Comparison of ENCODE assay signal across 14 cellular contexts in the genomic region with DNA sequence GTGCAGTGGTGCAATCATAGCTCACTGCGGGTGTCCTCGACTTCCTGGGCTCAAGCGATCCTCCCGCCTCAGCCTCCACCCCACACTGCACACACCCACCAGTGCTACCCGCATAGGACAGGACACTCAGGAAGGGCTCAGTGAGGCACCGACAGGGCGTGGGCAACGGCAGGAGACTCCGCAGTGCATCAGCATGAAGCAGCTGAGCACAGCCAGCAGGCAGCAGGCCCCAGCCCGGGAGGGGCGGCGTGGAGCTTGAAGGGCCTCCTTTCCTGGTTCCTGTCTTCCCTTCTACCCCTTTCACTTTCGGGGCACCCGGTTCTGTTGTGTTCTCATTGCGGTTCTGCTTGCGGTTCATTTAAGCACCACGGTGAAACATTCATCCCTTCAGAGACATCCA.
"Had no signal": no experiment of that assay in that cellular context is flagged by ENCODE, and none has a peak within 500 bp of the region (broad histone marks: within the 10 kb centered on the region; RNA-seq: fewer than 3 reads in every experiment).

No MANE protein-coding gene starts in this region.

- ATAC-seq: activated naive CD4-positive, alpha-beta T cell treated with anti-CD3 and anti-CD28 coated beads, Interleukin-2, amount 50 U/mL, for 72 hours had no signal

- H3K27ac ChIP-seq: PC-9, SK-N-MC had no signal

- H3K9me3 Mint-ChIP-seq: activated CD4-positive, alpha-beta memory T cell treated with anti-CD3 and anti-CD28 coated beads, Interleukin-2, amount 10 ng/mL, durations not matched to agents 7 days and 5 days; activated T-cell treated with anti-CD3 and anti-CD28 coated beads, Interleukin-2, amount 50 U/mL, for 24 hours; central memory CD8-positive, alpha-beta T cell had no signal

- H3K4me2 ChIP-seq: PC-9 had no signal

- H3K27me3 Mint-ChIP-seq: activated CD4-positive, alpha-beta memory T cell treated with anti-CD3 and anti-CD28 coated beads, Interleukin-2, amount 10 ng/mL, durations not matched to agents 7 days and 5 days; activated CD4-positive, alpha-beta T cell treated with anti-CD3 and anti-CD28 coated beads, Interleukin-2, amount 10 ng/mL, durations not matched to agents 7 days and 5 days; activated T-cell treated with anti-CD3 and anti-CD28 coated beads, Interleukin-2, amount 50 U/mL, for 24 hours; brain; T-cell had no signal

- H3K4me3 ChIP-seq: K562, PC-9, SK-N-MC had no signal

- H2AFZ ChIP-seq: PC-9 had no signal

- DNase-seq: activated CD4-positive, alpha-beta memory T cell treated with anti-CD3 and anti-CD28 coated beads, Interleukin-2, amount 10 ng/mL, durations not matched to agents 7 days and 5 days; NCI-H1105 treated with DMSO at 0.1 percent for 48 hours; NCI-H1436 treated with DMSO at 0.1 percent for 48 hours; NCI-H187; T1000 had no signal

- H3K4me3 Mint-ChIP-seq: activated CD4-positive, alpha-beta memory T cell treated with anti-CD3 and anti-CD28 coated beads, Interleukin-2, amount 10 ng/mL, durations not matched to agents 7 days and 5 days; activated CD4-positive, alpha-beta T cell treated with anti-CD3 and anti-CD28 coated beads, Interleukin-2, amount 10 ng/mL, durations not matched to agents 7 days and 5 days; activated T-cell treated with anti-CD3 and anti-CD28 coated beads, Interleukin-2, amount 50 U/mL, for 24 hours; brain; central memory CD8-positive, alpha-beta T cell; T-cell had no signal

- H3K27ac Mint-ChIP-seq: activated CD4-positive, alpha-beta memory T cell treated with anti-CD3 and anti-CD28 coated beads, Interleukin-2, amount 10 ng/mL, durations not matched to agents 7 days and 5 days; activated CD4-positive, alpha-beta T cell treated with anti-CD3 and anti-CD28 coated beads, Interleukin-2, amount 10 ng/mL, durations not matched to agents 7 days and 5 days; activated naive CD4-positive, alpha-beta T cell treated with anti-CD3 and anti-CD28 coated beads, Interleukin-2, amount 50 U/mL, for 72 hours; activated T-cell treated with anti-CD3 and anti-CD28 coated beads, Interleukin-2, amount 50 U/mL, for 24 hours; T-cell had no signal

- H3K4me1 Mint-ChIP-seq: activated CD4-positive, alpha-beta memory T cell treated with anti-CD3 and anti-CD28 coated beads, Interleukin-2, amount 10 ng/mL, durations not matched to agents 7 days and 5 days had no signal
